15 cellular contexts compared by ENCODE assay signal in genomic region chr5:133225671-133226152, GRCh38.
DNase-seq lines count a peak whose midpoint lies in the region; ATAC-seq, FAIRE-seq and TF ChIP-seq lines count a peak whose summit lies in the region.
"Had no signal": no experiment of that assay in that cellular context is flagged by ENCODE, and none has a peak within 500 bp of the region (broad histone marks: within the 10 kb centered on the region; RNA-seq: fewer than 3 reads in every experiment).

No MANE protein-coding gene starts in this region.

- H3K4ac ChIP-seq in mesenchymal stem cell (ENCODE audit: low read depth in 1 of 2, low read length in 2 of 2) = peak overlapping the region in 1 of 2 experiments; percentile 1

- peak overlapping the region in 1 of 2 experiments; percentile 59 for H2BK12ac ChIP-seq in mesenchymal stem cell (ENCODE audit: low read length in 2 of 2)

- H3K9me3 ChIP-seq in mesenchymal stem cell (ENCODE audit: control insufficient read depth, low read length) = no peaks in the 10 kb centered on the region

- H3K14ac ChIP-seq in mesenchymal stem cell (ENCODE audit: low read length in 2 of 2) = no peak overlapping the region

- H3K4me3 ChIP-seq in bronchial epithelial cell (ENCODE audit: low read depth, low read length) (no peak overlapping the region), mesenchymal stem cell (ENCODE audit: insufficient read depth in 1 of 2, low read depth in 1 of 2, low read length in 2 of 2) (no peak overlapping the region)

- peaks cover 8% of the 10 kb centered on the region for H3K4me1 ChIP-seq in mesenchymal stem cell (ENCODE audit: control insufficient read depth, insufficient read depth, low read depth, low read length)

- H2BK15ac ChIP-seq in mesenchymal stem cell (ENCODE audit: low read depth, poor library complexity, severe bottlenecking) = no peak overlapping the region

- H3K4me2 ChIP-seq in mesenchymal stem cell (ENCODE audit: low read length, poor library complexity, severe bottlenecking) = no peak overlapping the region

- no peaks in the 10 kb centered on the region for H3K27me3 ChIP-seq in bronchial epithelial cell (ENCODE audit: control insufficient read depth, insufficient read depth, low read length)
- H3K27me3 ChIP-seq in mesenchymal stem cell (ENCODE audit: control insufficient read depth in 1 of 2, insufficient read depth in 1 of 2, low read length in 2 of 2) = peaks cover 12 to 47% of the 10 kb centered on the region in 2 experiments

- H2BK120ac ChIP-seq in mesenchymal stem cell (ENCODE audit: low read depth, low read length) = no peak overlapping the region

- no peaks in the 10 kb centered on the region for H3K79me1 ChIP-seq in mesenchymal stem cell (replicated peaks; ENCODE audit: low read length, poor library complexity, severe bottlenecking)

- no peak overlapping the region for H2AK5ac ChIP-seq in mesenchymal stem cell (ENCODE audit: low read length, severe bottlenecking)

- no peak overlapping the region for H2BK5ac ChIP-seq in mesenchymal stem cell (ENCODE audit: low read depth, low read length, poor library complexity, severe bottlenecking)

- TF ChIP-seq CTCF in bronchial epithelial cell (IDR thresholded peaks at IDR 0.05; ENCODE audit: insufficient read depth, low read length, severe bottlenecking) = no peak
- TF ChIP-seq CTCF in GM13977 (IDR thresholded peaks at IDR 0.05; ENCODE audit: extremely low read depth, insufficient read depth, missing control alignments) = no peak

- DNase-seq in COLO668 (lab: John Stamatoyannopoulos, UW; ENCODE audit: unreplicated experiment) (peak; percentile 24), LoVo (ENCODE audit: low spot score) (peak; percentile 89), bronchial epithelial cell (ENCODE audit: low read depth) (peak; percentile 68), mesenchymal stem cell (peak; percentile 50), iPS-NIHi7 (ENCODE audit: extremely low spot score) (no peak), GM13977 (ENCODE audit: low spot score) (no peak)
- DNase-seq in effector CD8-positive, alpha-beta T cell (lab: John Stamatoyannopoulos, UW) = no peak
- DNase-seq: activated naive CD4-positive, alpha-beta T cell treated with anti-CD3 and anti-CD28 coated beads, Interleukin-2, amount 10 ng/mL, durations not matched to agents 7 days and 5 days; NCI-H1417 treated with DMSO at 0.1 percent for 48 hours; SHP77 treated with DMSO at 0.1 percent for 48 hours; stimulated activated CD4-positive, alpha-beta T cell treated with anti-CD3 and anti-CD28 coated beads, Interleukin-4, amount 100 ng/mL, for 1 hour; stimulated activated naive B cell treated with anti-CD40 and anti-IgM and Interleukin-4, amounts not matched to agents 10 μg/mL and 1 μg/mL and 100 μg/mL, for 72 hours had no signal

- H3K36me3 ChIP-seq in bronchial epithelial cell (ENCODE audit: control insufficient read depth, insufficient read depth, low read length) = no peaks in the 10 kb centered on the region
- H3K36me3 ChIP-seq in mesenchymal stem cell (ENCODE audit: control insufficient read depth in 1 of 2, insufficient read depth in 2 of 2, low read depth in 1 of 2, low read length in 2 of 2) = no peaks in the 10 kb centered on the region

- no peak for ATAC-seq in GM18868 (IDR thresholded peaks at IDR 0.05; ENCODE audit: unreplicated experiment)
- ATAC-seq: stimulated activated naive B cell treated with anti-CD40 and anti-IgM and Interleukin-4, amounts not matched to agents 10 μg/mL and 1 μg/mL and 100 μg/mL, for 72 hours had no signal

- FAIRE-seq in bronchial epithelial cell (lab: Jason Lieb, UNC) = no peak
- FAIRE-seq: GM18507 had no signal

- in situ Hi-C loops in GM13977 (cut with MboI; ENCODE audit: low pct_unique_long_range_greater_than_20kb, low sequenced_read_pairs, unreplicated experiment) = no loop called here

- no peak overlapping the region for H4K91ac ChIP-seq in mesenchymal stem cell (ENCODE audit: low read length)

- WGBS in mesenchymal stem cell = 92% methylated on average over 5 of the region's 7 CpGs

- no peak overlapping the region for H3K23ac ChIP-seq in mesenchymal stem cell (ENCODE audit: low read length in 2 of 2)

- H2AFZ ChIP-seq in mesenchymal stem cell (ENCODE audit: low read depth, low read length) = no peak overlapping the region

- peak overlapping the region; percentile 56 for H4K8ac ChIP-seq in mesenchymal stem cell (ENCODE audit: low read length)

- no peak overlapping the region for H3K18ac ChIP-seq in mesenchymal stem cell (ENCODE audit: low read depth in 1 of 2, low read length in 2 of 2)

- no peak overlapping the region for H3K9ac ChIP-seq in mesenchymal stem cell (ENCODE audit: low read length)

- no peak overlapping the region for H3K27ac ChIP-seq in mesenchymal stem cell (ENCODE audit: low read length, poor library complexity, severe bottlenecking)
- H3K27ac ChIP-seq: VCaP had no signal

Comparison
In these comparisons a context has a peak if more than half of its experiments do, and no peak if none do; other contexts are left out.
1. DNase-seq: peak in COLO668 (single experiment), LoVo (single experiment), bronchial epithelial cell (single experiment) and mesenchymal stem cell (single experiment); none in iPS-NIHi7 (single experiment), effector CD8-positive, alpha-beta T cell (single experiment) and GM13977 (single experiment).